1 cellular context compared by ENCODE assay signal in genomic region chr16:80463776-80464175, GRCh38.
TF ChIP-seq lines count a peak whose summit lies in the region.

No MANE protein-coding gene starts in this region.

TF ChIP-seq in GM23338, 12 proteins besides CTCF, POLR2A, EP300 and RAD21 (continued from another document):
- TF ChIP-seq EZH2phosphoT487 (IDR thresholded peaks at IDR 0.05; ENCODE audit: unreplicated experiment) (no peak), JUNB (IDR thresholded peaks at IDR 0.05; ENCODE audit: unreplicated experiment) (no peak), EZH2 (IDR thresholded peaks at IDR 0.05; ENCODE audit: low read depth, unreplicated experiment) (no peak), STAT1 (IDR thresholded peaks at IDR 0.05; ENCODE audit: unreplicated experiment) (no peak), ZNF331 (CRISPR knock-in tag; IDR thresholded peaks at IDR 0.05; ENCODE audit: low read depth) (no peak), POLR2AphosphoS5 (IDR thresholded peaks at IDR 0.05; ENCODE audit: low read depth) (no peak)
